In genomic region chr7:1362301-1362700, GRCh38 we compare ENCODE assay signal across 17 cellular contexts.
A peak's percentile ranks its signal among the peaks of the same experiment; 100 is the strongest.
DNase-seq lines count a peak whose midpoint lies in the region; ATAC-seq, FAIRE-seq and TF ChIP-seq lines count a peak whose summit lies in the region.
"Had no signal": no experiment of that assay in that cellular context is flagged by ENCODE, and none has a peak within 500 bp of the region (broad histone marks: within the 10 kb centered on the region; RNA-seq: fewer than 3 reads in every experiment).

No MANE protein-coding gene starts in this region.

- H3K18ac ChIP-seq in H1 (ENCODE audit: extremely low read depth, low read length) = no peak overlapping the region

- H3K36me3 ChIP-seq in heart left ventricle = no peaks in the 10 kb centered on the region
- no peaks in the 10 kb centered on the region for H3K36me3 ChIP-seq in left ventricle myocardium inferior
- H3K36me3 ChIP-seq in HEK293 (ENCODE audit: control insufficient read depth in 2 of 2, insufficient read depth in 1 of 2, low read length in 2 of 2) = no peaks in the 10 kb centered on the region
- H3K36me3 ChIP-seq in H1 (ENCODE audit: control insufficient read depth in 2 of 4, insufficient read depth in 4 of 4, low read length in 3 of 4) = no peaks in the 10 kb centered on the region
- H3K36me3 ChIP-seq in spleen = no peaks in the 10 kb centered on the region
- H3K36me3 ChIP-seq: HAP-1 had no signal

- peak overlapping the region; percentile 80; the same call in 1 of the 2 replicates for H4K8ac ChIP-seq in H1 (ENCODE audit: extremely low read depth, insufficient read depth, low read length)

- TF ChIP-seq EP300 in H1 (IDR thresholded peaks at IDR 0.05; ENCODE audit: borderline replicate concordance in 1 of 2, low read depth in 2 of 2, low read length in 2 of 2) = no peak

- H2BK15ac ChIP-seq in H1 (ENCODE audit: low read length) = no peak overlapping the region

- H3K27ac ChIP-seq in heart left ventricle (no peak overlapping the region), left ventricle myocardium inferior (replicated peaks) (no peak overlapping the region), HEK293 (ENCODE audit: extremely low read depth, low read depth, low read length) (no peak overlapping the region), H1 (ENCODE audit: low read depth, low read length) (no peak overlapping the region), spleen (no peak overlapping the region)
- H3K27ac ChIP-seq: C4-2B, GM23248 had no signal

- no peaks in the 10 kb centered on the region for H3K23me2 ChIP-seq in H1 (ENCODE audit: low read depth, low read length)

- ATAC-seq in heart left ventricle (no peak), GM19452 (IDR thresholded peaks at IDR 0.05; ENCODE audit: unreplicated experiment) (no peak)
- ATAC-seq: GM12878 had no signal

- H4K5ac ChIP-seq in H1 (ENCODE audit: insufficient read length, low read depth, low read length) = no peak overlapping the region

- no peak overlapping the region for H3K56ac ChIP-seq in H1 (replicated peaks; ENCODE audit: insufficient read length, low read depth, low read length)

- H3K4me1 ChIP-seq in heart left ventricle (no peaks in the 10 kb centered on the region), left ventricle myocardium inferior (no peaks in the 10 kb centered on the region), HEK293 (ENCODE audit: control insufficient read depth, insufficient read depth, low read length) (no peaks in the 10 kb centered on the region), H1 (replicated peaks in 1 of 4; ENCODE audit: control insufficient read depth in 3 of 4, insufficient read depth in 4 of 4, low read length in 3 of 4) (no peaks in the 10 kb centered on the region; a peak in 1 of 7 replicates), spleen (no peaks in the 10 kb centered on the region)
- H3K4me1 ChIP-seq: HAP-1 had no signal

- no peaks in the 10 kb centered on the region for H4K20me1 ChIP-seq in H1 (replicated peaks in 1 of 2; ENCODE audit: control insufficient read depth in 1 of 2, insufficient read depth in 2 of 2, low read length in 2 of 2)

- no peak overlapping the region for H2BK20ac ChIP-seq in H1 (ENCODE audit: low read length)

- no peak overlapping the region for H2BK12ac ChIP-seq in H1 (ENCODE audit: low read depth, low read length)

- no peak overlapping the region for H2AFZ ChIP-seq in H1 (ENCODE audit: low read length)
- H2AFZ ChIP-seq: GM23248 had no signal

- POLR2A ChIA-PET in HEK293 (lab: Yijun Ruan, JAX) = no interaction called here
- POLR2A ChIA-PET in H1 (lab: Charles Lee; ENCODE audit: partially characterized antibody) = no interaction called here

- no peak overlapping the region for H2AK5ac ChIP-seq in H1 (ENCODE audit: low read depth, low read length)

- H3K4ac ChIP-seq in H1 (replicated peaks; ENCODE audit: insufficient read length, low read depth, low read length) = no peak overlapping the region

- TF ChIP-seq POLR2A in heart left ventricle (IDR thresholded peaks at IDR 0.05) (no peak), H1 (IDR thresholded peaks at IDR 0.05; ENCODE audit: control extremely low read depth in 1 of 2, low read depth in 2 of 2, low read length in 2 of 2) (no peak), spleen (IDR thresholded peaks at IDR 0.05) (no peak)

- H4K91ac ChIP-seq in H1 (replicated peaks; ENCODE audit: insufficient read length, low read length) = no peak overlapping the region

- H3K23ac ChIP-seq in H1 (ENCODE audit: insufficient read length) = no peak overlapping the region

- TF ChIP-seq RAD21 in H1 (IDR thresholded peaks at IDR 0.05 in 1 of 2, conservative IDR thresholded peaks at IDR 0.05 in 1 of 2; ENCODE audit: low read depth in 2 of 2, low read length in 2 of 2) = no peak

- H3K79me2 ChIP-seq in H1 (ENCODE audit: control insufficient read depth in 1 of 2, insufficient read depth in 2 of 2, low read length in 2 of 2) = no peaks in the 10 kb centered on the region

- intact Hi-C loops in heart left ventricle (cut with DNase I) (no loop called here), left ventricle myocardium inferior (cut with micrococcal nuclease) (no loop called here), spleen (cut with DNase I; ENCODE audit: low total_unique reads) (no loop called here)

- TF ChIP-seq CTCF in heart left ventricle (IDR thresholded peaks at IDR 0.05) (no peak), left ventricle myocardium inferior (IDR thresholded peaks at IDR 0.05; ENCODE audit: borderline replicate concordance) (no peak), HEK293 (tag by site-specific recombination; IDR thresholded peaks at IDR 0.05) (no peak), H1 (IDR thresholded peaks at IDR 0.05; ENCODE audit: control extremely low read depth in 1 of 3, insufficient read depth in 1 of 3, low read depth in 1 of 3, low read length in 3 of 3) (no peak), spleen (IDR thresholded peaks at IDR 0.05 in 8 of 11, conservative IDR thresholded peaks at IDR 0.05 in 3 of 11) (no peak)

- no peak overlapping the region for H3K14ac ChIP-seq in H1 (ENCODE audit: insufficient read length)

- no peaks in the 10 kb centered on the region for H3K79me1 ChIP-seq in H1 (ENCODE audit: low read depth, low read length)

- FAIRE-seq in H1 (lab: Jason Lieb, UNC) = no peak
- FAIRE-seq: A204.1, GM12878, GM18507 had no signal

- 52 to 64% (median 54%) methylated on average over 6 to 12 of the region's 12 CpGs for WGBS in heart left ventricle, 4 donors
- WGBS in H1 (ENCODE audit: extremely low coverage in 1 of 2, insufficient coverage in 1 of 2, insufficient read length in 1 of 2, insufficient replicate concordance in 2 of 2, low coverage in 1 of 2, low lambda C conversion rate in 2 of 2, missing lambda C conversion rate in 1 of 2), 2 experiments = 85% methylated on average over 12 of the region's 12 CpGs; no CpG with 5 or more reads in 1 of the 2 experiments
- WGBS in spleen, 5 donors = 61 to 83% (median 74%) methylated on average over 9 to 12 of the region's 12 CpGs

- no peak overlapping the region for H3K4me2 ChIP-seq in H1 (ENCODE audit: insufficient read depth in 1 of 2, low read depth in 2 of 2, low read length in 2 of 2)

- H3K4me3 ChIP-seq in heart left ventricle (no peak overlapping the region), left ventricle myocardium inferior (no peak overlapping the region), HEK293 (ENCODE audit: low read depth, low read length) (no peak overlapping the region), H1 (ENCODE audit: extremely low read depth in 1 of 4, insufficient read depth in 2 of 4, low read depth in 3 of 4, low read length in 4 of 4) (no peak overlapping the region), spleen (no peak overlapping the region)
- H3K4me3 ChIP-seq: GM12878, GM23248, HAP-1 had no signal

- H2BK5ac ChIP-seq in H1 (ENCODE audit: low read depth, low read length) = no peak overlapping the region

- H3K9ac ChIP-seq in H1 (replicated peaks in 1 of 4; ENCODE audit: extremely low read depth in 1 of 4, low read depth in 3 of 4, low read length in 3 of 4) = no peak overlapping the region
- H3K9ac ChIP-seq: GM23248 had no signal

- H3K9me3 ChIP-seq in heart left ventricle (peaks cover 0 to 14% (median 0%) of the 10 kb centered on the region in 12 donors), left ventricle myocardium inferior (replicated peaks) (peaks cover 22% of the 10 kb centered on the region), HEK293 (ENCODE audit: control insufficient read depth, insufficient read depth, low read depth, low read length) (no peaks in the 10 kb centered on the region), H1 (ENCODE audit: insufficient read depth in 2 of 2, low read depth in 1 of 2, low read length in 1 of 2) (no peaks in the 10 kb centered on the region), spleen (peaks cover 0 to 40% (median 13%) of the 10 kb centered on the region in 8 donors)
- H3K9me3 ChIP-seq: HAP-1 had no signal

- no peak overlapping the region for H2BK120ac ChIP-seq in H1 (replicated peaks; ENCODE audit: low read depth, low read length)

- DNase-seq in heart left ventricle (peak in 3 of 5 donors; percentile 9 to 47 (median 13)), left ventricle myocardium inferior (no peak), H1 (ENCODE audit: low read depth in 1 of 2, low spot score in 2 of 2) (no peak), spleen (peak; percentile 59)
- no peak for DNase-seq in effector CD8-positive, alpha-beta T cell (lab: John Stamatoyannopoulos, UW)
- DNase-seq: CD4-positive, alpha-beta memory T cell; DMS79; GM23248; HFFc6; IMR-90 had no signal

- CTCF ChIA-PET in HEK293 (lab: Yijun Ruan, JAX) (interaction anchor here (0.6 to 1.2 kb wide), 2 partner anchors 28 to 70 kb away, joined by 3 read pairs; no protein-coding TSS in a partner anchor), H1 (lab: Charles Lee; ENCODE audit: partially characterized antibody) (interaction anchor here (1.1 to 1.8 kb wide), 5 partner anchors 10 to 136 kb away, joined by 3 to 5 read pairs (median 4); no protein-coding TSS in a partner anchor)

- H3K27me3 ChIP-seq in heart left ventricle = peaks cover 7 to 35% (median 10%) of the 10 kb centered on the region in 9 donors
- H3K27me3 ChIP-seq in left ventricle myocardium inferior (ENCODE audit: low read depth) = peaks cover 65% of the 10 kb centered on the region
- H3K27me3 ChIP-seq in H1 (replicated peaks in 1 of 4; ENCODE audit: control insufficient read depth in 3 of 4, extremely low read depth in 1 of 4, insufficient read depth in 3 of 4, low read length in 3 of 4) = no peaks in the 10 kb centered on the region; a peak in 1 of 7 replicates
- H3K27me3 ChIP-seq in spleen (replicated peaks in 1 of 7) = peaks cover 0 to 46% (median 4%) of the 10 kb centered on the region in 7 donors

TF ChIP-seq in HEK293, 187 proteins besides CTCF, POLR2A, EP300 and RAD21:
- TF ChIP-seq ZIC2 (tag by site-specific recombination; IDR thresholded peaks at IDR 0.05) (peak; percentile 38; the same call in 1 of the 2 replicates), MZF1 (tag by site-specific recombination; IDR thresholded peaks at IDR 0.05; ENCODE audit: borderline replicate concordance) (no peak)

TF ChIP-seq in H1, 55 proteins besides CTCF, POLR2A, EP300 and RAD21:
- TF ChIP-seq KDM1A (IDR thresholded peaks at IDR 0.05; ENCODE audit: borderline replicate concordance, low read length) = no peak
- TF ChIP-seq SP4 (IDR thresholded peaks at IDR 0.05; ENCODE audit: low read length) = no peak
- TF ChIP-seq ATF3 (IDR thresholded peaks at IDR 0.05; ENCODE audit: insufficient read depth, low read depth, low read length) = no peak

Comparison
In these comparisons a context has a peak if more than half of its experiments do, and no peak if none do; other contexts are left out.
1. DNase-seq: peak in heart left ventricle (3 of 5) and spleen (single experiment); none in left ventricle myocardium inferior (single experiment), H1 (0 of 2) and effector CD8-positive, alpha-beta T cell (single experiment).